In genomic region chr16:19185510-19185851, GRCh38 we compare ENCODE assay signal across 1 cellular context.
TF ChIP-seq lines count a peak whose summit lies in the region.

No MANE protein-coding gene starts in this region.

TF ChIP-seq in HepG2, 621 proteins besides CTCF, POLR2A, EP300 and RAD21 (continued from another document):
- TF ChIP-seq KIAA2018 (CRISPR knock-in tag; IDR thresholded peaks at IDR 0.05; ENCODE audit: borderline replicate concordance): no peak
- TF ChIP-seq ZNF740 (CRISPR knock-in tag; IDR thresholded peaks at IDR 0.05): no peak
- TF ChIP-seq RORA (CRISPR knock-in tag; IDR thresholded peaks at IDR 0.05): no peak
- no peak for TF ChIP-seq ELF4 (CRISPR knock-in tag; IDR thresholded peaks at IDR 0.05; ENCODE audit: borderline replicate concordance)
- TF ChIP-seq ZFP36L2 (CRISPR knock-in tag; IDR thresholded peaks at IDR 0.05): no peak
- TF ChIP-seq ZNF362 (CRISPR knock-in tag; IDR thresholded peaks at IDR 0.05; ENCODE audit: borderline replicate concordance): peak; percentile 80
- no peak for TF ChIP-seq MLLT10 (CRISPR knock-in tag; IDR thresholded peaks at IDR 0.05)
- no peak for TF ChIP-seq ZNF350 (CRISPR knock-in tag; IDR thresholded peaks at IDR 0.05; ENCODE audit: borderline replicate concordance, low read depth)
- TF ChIP-seq RCOR2 (CRISPR knock-in tag; IDR thresholded peaks at IDR 0.05): no peak
- TF ChIP-seq ZNF589 (CRISPR knock-in tag; conservative IDR thresholded peaks at IDR 0.05): no peak
- peak; percentile 69; the same call in 1 of the 2 replicates for TF ChIP-seq ZNF263 (CRISPR knock-in tag; IDR thresholded peaks at IDR 0.05)
- 0 out of 2 replicates have a peak, but pooled peaks have one; percentile 20 for TF ChIP-seq ZNF770 (CRISPR knock-in tag; IDR thresholded peaks at IDR 0.05)
- TF ChIP-seq MBD4 (IDR thresholded peaks at IDR 0.05; ENCODE audit: borderline replicate concordance, low read length): no peak
- no peak for TF ChIP-seq CREBL2 (CRISPR knock-in tag; IDR thresholded peaks at IDR 0.05; ENCODE audit: borderline replicate concordance)
- TF ChIP-seq NR0B2 (CRISPR knock-in tag; IDR thresholded peaks at IDR 0.05): no peak
- TF ChIP-seq ADNP (CRISPR knock-in tag; IDR thresholded peaks at IDR 0.05): no peak
- TF ChIP-seq PLRG1 (conservative IDR thresholded peaks at IDR 0.05): no peak
- TF ChIP-seq HMG20A (CRISPR knock-in tag; IDR thresholded peaks at IDR 0.05; ENCODE audit: borderline replicate concordance): no peak
- peak; percentile 97 for TF ChIP-seq ZFP91 (CRISPR knock-in tag; IDR thresholded peaks at IDR 0.05; ENCODE audit: borderline replicate concordance)
